ENCODE assay signal across 20 cellular contexts in the genomic region with DNA sequence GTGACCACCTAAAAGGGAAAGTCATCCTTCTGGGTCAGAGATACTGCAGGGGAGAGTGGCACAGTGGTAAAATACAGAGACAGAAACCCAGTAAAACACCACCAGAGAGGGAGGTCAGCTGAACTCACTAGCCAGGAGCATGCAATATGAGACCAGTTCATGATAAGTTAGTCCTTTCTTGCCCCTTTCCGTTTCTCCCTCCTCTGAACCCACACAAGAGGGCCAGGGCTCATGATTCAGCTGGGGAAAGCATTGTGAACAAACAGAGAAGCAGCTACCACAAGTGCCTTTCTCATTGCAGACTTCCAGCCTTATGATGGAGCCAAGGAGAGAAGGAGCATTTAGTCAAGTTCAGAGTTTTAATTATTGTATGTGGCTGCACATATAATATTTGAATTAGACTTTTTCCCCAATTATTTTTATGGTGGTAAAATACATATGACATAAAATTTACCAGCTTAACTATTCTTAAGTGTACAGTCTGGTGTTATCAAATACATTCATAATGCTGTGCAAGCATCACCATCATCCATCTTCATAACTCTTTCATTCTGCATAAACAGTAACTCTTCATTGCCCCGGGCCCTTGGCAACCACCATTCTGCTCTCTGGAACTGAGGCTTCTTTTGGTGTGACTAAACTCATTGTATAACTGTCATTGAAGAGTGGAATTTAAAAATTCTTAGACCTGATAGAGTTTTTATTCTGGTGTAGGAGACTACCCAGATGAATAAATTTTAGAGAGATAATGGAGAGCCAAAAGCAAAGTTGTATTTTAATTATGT.
"Had no signal": no experiment of that assay in that cellular context is flagged by ENCODE, and none has a peak within 500 bp of the region (broad histone marks: within the 10 kb centered on the region; RNA-seq: fewer than 3 reads in every experiment).

No MANE protein-coding gene starts in this region.

- H3K36me3 Mint-ChIP-seq: activated CD4-positive, alpha-beta memory T cell treated with anti-CD3 and anti-CD28 coated beads for 36 hours; activated naive CD8-positive, alpha-beta T cell treated with anti-CD3 and anti-CD28 coated beads, Interleukin-2, amount 10 ng/mL, durations not matched to agents 7 days and 5 days; brain; natural killer cell treated with Interleukin-12 subunit alpha and Interleukin-12 subunit beta and Interleukin-15 and Interleukin-18, amount 100 ng/mL, for 72 hours had no signal

- ATAC-seq: esophagus mucosa; gastrocnemius medialis; left ventricle myocardium superior; natural killer cell treated with Interleukin-12 subunit alpha and Interleukin-12 subunit beta and Interleukin-15 and Interleukin-18, amount 100 ng/mL, for 72 hours; pancreas; right cardiac atrium; stimulated activated naive CD8-positive, alpha-beta T cell treated with anti-CD3 and anti-CD28 coated beads, Interleukin-15, Interleukin-2, amounts not matched to agents 100 U/mL and 50 U/mL, for 24 hours had no signal

- H3K9me3 Mint-ChIP-seq: activated CD4-positive, alpha-beta memory T cell treated with anti-CD3 and anti-CD28 coated beads for 36 hours; brain; dendritic cell treated with granulocyte-macrophage colony-stimulating factor and Interleukin-4, amounts not matched to agents 40 ng/mL and 50 ng/mL, for 4 days; natural killer cell treated with Interleukin-12 subunit alpha and Interleukin-12 subunit beta and Interleukin-15 and Interleukin-18, amount 100 ng/mL, for 72 hours had no signal

- H3K27me3 ChIP-seq: neutrophil, pancreas had no signal

- H3K27me3 Mint-ChIP-seq: brain; dendritic cell treated with granulocyte-macrophage colony-stimulating factor and Interleukin-4, amounts not matched to agents 40 ng/mL and 50 ng/mL, for 4 days; natural killer cell treated with Interleukin-12 subunit alpha and Interleukin-12 subunit beta and Interleukin-15 and Interleukin-18, amount 100 ng/mL, for 72 hours had no signal

- H3K27ac Mint-ChIP-seq: activated CD4-positive, alpha-beta memory T cell treated with anti-CD3 and anti-CD28 coated beads for 36 hours; activated naive CD8-positive, alpha-beta T cell treated with anti-CD3 and anti-CD28 coated beads, Interleukin-2, amount 10 ng/mL, durations not matched to agents 7 days and 5 days; brain; dendritic cell treated with granulocyte-macrophage colony-stimulating factor and Interleukin-4, amounts not matched to agents 40 ng/mL and 50 ng/mL, for 4 days; natural killer cell treated with Interleukin-12 subunit alpha and Interleukin-12 subunit beta and Interleukin-15 and Interleukin-18, amount 100 ng/mL, for 72 hours had no signal

- H3K4me1 Mint-ChIP-seq: brain had no signal

- DNase-seq: activated CD4-positive, alpha-beta memory T cell treated with anti-CD3 and anti-CD28 coated beads for 36 hours; activated naive CD4-positive, alpha-beta T cell treated with Interleukin-2 at 50 U/mL for 16 hours; activated naive CD8-positive, alpha-beta T cell treated with anti-CD3 and anti-CD28 coated beads, Interleukin-2, amount 10 ng/mL, durations not matched to agents 7 days and 5 days; activated T-cell treated with anti-CD3 and anti-CD28 coated beads, Interleukin-2, amount 50 U/mL, for 48 hours; caudate nucleus; effector CD4-positive, alpha-beta T cell; gastrocnemius medialis; hippocampal formation; left ventricle myocardium superior; pancreas; right cardiac atrium; stimulated activated CD4-positive, alpha-beta T cell treated with anti-CD3 and anti-CD28 coated beads, Interleukin-12 subunit alpha, Interleukin-12 subunit beta, amount 100 ng/mL, for 4 hours; stimulated activated CD4-positive, alpha-beta T cell treated with anti-CD3 and anti-CD28 coated beads, Interleukin-4, amount 100 ng/mL, for 4 hours; stimulated activated naive CD8-positive, alpha-beta T cell treated with anti-CD3 and anti-CD28 coated beads, Interleukin-15, Interleukin-2, amounts not matched to agents 100 U/mL and 50 U/mL, for 24 hours; T-helper 9 cell had no signal

- H3K27ac ChIP-seq: gastrocnemius medialis, neutrophil, pancreas had no signal

- H3K4me1 ChIP-seq: gastrocnemius medialis, pancreas had no signal

- H3K4me3 Mint-ChIP-seq: activated CD4-positive, alpha-beta memory T cell treated with anti-CD3 and anti-CD28 coated beads for 36 hours; activated naive CD8-positive, alpha-beta T cell treated with anti-CD3 and anti-CD28 coated beads, Interleukin-2, amount 10 ng/mL, durations not matched to agents 7 days and 5 days; brain; dendritic cell treated with granulocyte-macrophage colony-stimulating factor and Interleukin-4, amounts not matched to agents 40 ng/mL and 50 ng/mL, for 4 days; natural killer cell treated with Interleukin-12 subunit alpha and Interleukin-12 subunit beta and Interleukin-15 and Interleukin-18, amount 100 ng/mL, for 72 hours had no signal
